Comparison of ENCODE assay signal across 10 cellular contexts in genomic region chr3:48271190-48271589, GRCh38. TPM values are rescaled to one million over a fixed set of nuclear protein-coding genes. Genes with fewer than 3 reads are reported as not detected.
"Had no signal": no experiment of that assay in that cellular context is flagged by ENCODE, and none has a peak within 500 bp of the region (broad histone marks: within the 10 kb centered on the region; RNA-seq: fewer than 3 reads in every experiment).

No MANE protein-coding gene starts in this region.

RNA-seq across cellular contexts. Expression of gene CAMP, which starts 47.9 kb away (rescaled TPM):
- total RNA-seq: dermis blood vessel endothelial cell, esophagus mucosa, gastrocnemius medialis, glomerular endothelial cell, kidney epithelial cell, left ventricle myocardium superior, lung microvascular endothelial cell, mesothelial cell of epicardium, mucosa of descending colon, myocyte had no signal
